8 cellular contexts compared by ENCODE assay signal in genomic region chr2:118046628-118047210, GRCh38. TPM values are rescaled to one million over a fixed set of nuclear protein-coding genes. Genes with fewer than 3 reads are reported as not detected.
DNase-seq lines count a peak whose midpoint lies in the region; ATAC-seq, FAIRE-seq and TF ChIP-seq lines count a peak whose summit lies in the region.

No MANE protein-coding gene starts in this region.

- in situ Hi-C loops in Caki2 (cut with HindIII; ENCODE audit: low pct_unique_long_range_greater_than_20kb, low sequenced_read_pairs): no loop called here

- H3K36me3 ChIP-seq in OCI-LY3 (replicated peaks; ENCODE audit: low read depth, low read length) (no peaks in the 10 kb centered on the region), endothelial cell of umbilical vein (ENCODE audit: control insufficient read depth in 2 of 2, extremely low read depth in 1 of 2, insufficient read depth in 2 of 2, low read length in 2 of 2) (no peaks in the 10 kb centered on the region), osteoblast (ENCODE audit: insufficient read depth, low read length) (no peaks in the 10 kb centered on the region)

- H3K9me1 ChIP-seq in endothelial cell of umbilical vein (replicated peaks; ENCODE audit: control insufficient read depth, extremely low read depth, insufficient read depth, low read length): no peaks in the 10 kb centered on the region

- H3K4me3 ChIP-seq in OCI-LY3 (ENCODE audit: low read length) (peak overlapping the region; percentile 52), endothelial cell of umbilical vein (replicated peaks in 1 of 3; ENCODE audit: insufficient read depth in 1 of 3, low read depth in 1 of 3, low read length in 3 of 3) (no peak overlapping the region), osteoblast (ENCODE audit: insufficient read depth, low read length) (peak overlapping the region; percentile 30)

- H4K20me1 ChIP-seq in OCI-LY3 (ENCODE audit: insufficient read depth, low read length) (no peaks in the 10 kb centered on the region), endothelial cell of umbilical vein (replicated peaks; ENCODE audit: control insufficient read depth, extremely low read depth, insufficient read depth, low read length) (no peaks in the 10 kb centered on the region), osteoblast (ENCODE audit: insufficient read depth, low read length) (no peaks in the 10 kb centered on the region)

- no peak for TF ChIP-seq POLR2A in endothelial cell of umbilical vein (IDR thresholded peaks at IDR 0.05; ENCODE audit: low read depth, low read length)

- H3K9me3 ChIP-seq in OCI-LY3 (ENCODE audit: insufficient read depth, low read length) (no peaks in the 10 kb centered on the region), endothelial cell of umbilical vein (replicated peaks; ENCODE audit: control insufficient read depth, insufficient read depth, low read length) (no peaks in the 10 kb centered on the region), osteoblast (ENCODE audit: low read depth, low read length) (no peaks in the 10 kb centered on the region)

- no peaks in the 10 kb centered on the region for H3K79me2 ChIP-seq in OCI-LY3 (ENCODE audit: low read length)
- H3K79me2 ChIP-seq in endothelial cell of umbilical vein (ENCODE audit: control insufficient read depth, insufficient read depth, low read length): no peaks in the 10 kb centered on the region
- H3K79me2 ChIP-seq in osteoblast (ENCODE audit: insufficient read depth, low read length): no peaks in the 10 kb centered on the region

- peak; percentile 91 for FAIRE-seq in endothelial cell of umbilical vein (lab: Jason Lieb, UNC)

- ATAC-seq in HG02943 (IDR thresholded peaks at IDR 0.05; ENCODE audit: low read depth, unreplicated experiment) (peak; percentile 58), HG02798 (IDR thresholded peaks at IDR 0.05; ENCODE audit: poor library complexity, unreplicated experiment) (no peak)

- peak overlapping the region; percentile 75 for H3K4me2 ChIP-seq in OCI-LY3 (ENCODE audit: low read length)
- H3K4me2 ChIP-seq in endothelial cell of umbilical vein (ENCODE audit: insufficient read depth, low read length): peak overlapping the region; percentile 17
- H3K4me2 ChIP-seq in osteoblast (ENCODE audit: insufficient read depth, low read length): peak overlapping the region; percentile 67

- POLR2A ChIA-PET in endothelial cell of umbilical vein (lab: Charles Lee): no interaction called here

- CTCF ChIA-PET in endothelial cell of umbilical vein (lab: Charles Lee): interaction anchor here (0.7 to 3.6 kb wide), 79 partner anchors 9 to 1244 kb away, joined by 3 to 174 read pairs (median 5); partner anchors contain the start of genes CCDC93, DDX18, EN1 and INSIG2

- H3K27me3 ChIP-seq in OCI-LY3 (ENCODE audit: low read depth, low read length) (peaks cover 3% of the 10 kb centered on the region; the same call in 1 of the 2 replicates), endothelial cell of umbilical vein (ENCODE audit: control insufficient read depth in 2 of 2, insufficient read depth in 2 of 2, low read length in 2 of 2) (peaks cover 10 to 13% of the 10 kb centered on the region in 2 experiments), osteoblast (ENCODE audit: insufficient read depth, low read length) (peaks cover 17% of the 10 kb centered on the region)

- peaks cover 47% of the 10 kb centered on the region for H3K4me1 ChIP-seq in OCI-LY3 (ENCODE audit: low read length)
- peaks cover 26% of the 10 kb centered on the region for H3K4me1 ChIP-seq in endothelial cell of umbilical vein (ENCODE audit: control insufficient read depth, extremely low read depth, insufficient read depth, low read length)
- peaks cover 24% of the 10 kb centered on the region for H3K4me1 ChIP-seq in osteoblast (ENCODE audit: insufficient read depth, low read length)

- no TSS peak for BruUV-seq in endothelial cell of umbilical vein (replicated peaks; lab: Mats Ljungman, UMichigan)

- intact Hi-C loops in endothelial cell of umbilical vein (cut with micrococcal nuclease): loop anchor here (1.0 to 2.0 kb wide), 7 partner anchors 14 to 809 kb away; partner anchors contain the start of gene INSIG2
- intact Hi-C loops in posterior vena cava (cut with DNase I): loop anchor here (5.0 to 10.0 kb wide), 3 partner anchors 158 to 811 kb away; no protein-coding TSS in a partner anchor

- H3K9ac ChIP-seq in OCI-LY3 (ENCODE audit: low read length) (peak overlapping the region; percentile 41), endothelial cell of umbilical vein (replicated peaks; ENCODE audit: extremely low read depth, insufficient read depth, low read length) (no peak overlapping the region)

- peak; percentile 21 for DNase-seq in Caki2 (ENCODE audit: low read depth)
- peak; percentile 60 for DNase-seq in endothelial cell of umbilical vein (ENCODE audit: low read depth, low spot score)
- DNase-seq in osteoblast (ENCODE audit: insufficient read length, low spot score, missing footprints): no peak
- DNase-seq in activated T-cell treated with anti-CD3 and anti-CD28 coated beads, Interleukin-2, amount 50 U/mL, for 1 hour: no peak
- no peak for DNase-seq in posterior vena cava (ENCODE audit: low spot score)

- peak overlapping the region; percentile 67 for H2AFZ ChIP-seq in OCI-LY3 (ENCODE audit: low read depth, low read length)
- no peak overlapping the region for H2AFZ ChIP-seq in endothelial cell of umbilical vein (ENCODE audit: low read depth, low read length)
- no peak overlapping the region for H2AFZ ChIP-seq in osteoblast (ENCODE audit: low read length)

- dilution Hi-C loops in endothelial cell of umbilical vein (cut with MboI; ENCODE audit: extremely low pct_ligation_motif_present, low sequenced_read_pairs): no loop called here

- TF ChIP-seq CTCF in OCI-LY3 (IDR thresholded peaks at IDR 0.05; ENCODE audit: low read depth, low read length) (peak; percentile 82), endothelial cell of umbilical vein (IDR thresholded peaks at IDR 0.05; ENCODE audit: extremely low read depth in 1 of 2, insufficient read depth in 1 of 2, low read depth in 1 of 2, low read length in 2 of 2) (peak; percentile 41 to 44), osteoblast (IDR thresholded peaks at IDR 0.05; ENCODE audit: extremely low read depth, low read depth, low read length) (peak; percentile 65)

- H3K27ac ChIP-seq in OCI-LY3 (ENCODE audit: low read length) (no peak overlapping the region), endothelial cell of umbilical vein (ENCODE audit: insufficient read depth, low read depth, low read length) (no peak overlapping the region), osteoblast (ENCODE audit: low read depth, low read length) (no peak overlapping the region)

TF ChIP-seq in endothelial cell of umbilical vein, 7 proteins besides CTCF, POLR2A, EP300 and RAD21:
- no peak for TF ChIP-seq JUN (IDR thresholded peaks at IDR 0.05; ENCODE audit: borderline replicate concordance, insufficient read depth, insufficient read length, low read depth)
- no peak for TF ChIP-seq POLR2AphosphoS5 (IDR thresholded peaks at IDR 0.05; ENCODE audit: insufficient read depth, low read depth, low read length)
- TF ChIP-seq EZH2 (IDR thresholded peaks at IDR 0.05; ENCODE audit: borderline replicate concordance, low read depth, low read length, severe bottlenecking): no peak
- no peak for TF ChIP-seq GATA2 (IDR thresholded peaks at IDR 0.05; ENCODE audit: insufficient read depth, insufficient read length, low read depth, low read length)
- no peak for TF ChIP-seq FOS (IDR thresholded peaks at IDR 0.05; ENCODE audit: borderline replicate concordance, insufficient read depth, low read length)
- TF ChIP-seq MAX (IDR thresholded peaks at IDR 0.05; ENCODE audit: insufficient read depth, insufficient read length): no peak
- TF ChIP-seq MYC (IDR thresholded peaks at IDR 0.05; ENCODE audit: low read depth, low read length): no peak

RNA-seq across cellular contexts. Expression of gene CCDC93, which starts 32.8 kb away (rescaled TPM):
- 8.5 and 9.3 TPM in 2 replicates for total RNA-seq in Caki2 (2014; rRNA removed; shearing (Covaris generic); ENCODE audit: low replicate concordance)
- 29.3 and 35.1 TPM in 2 replicates for total RNA-seq in endothelial cell of umbilical vein
- polyA plus RNA-seq in endothelial cell of umbilical vein: 9.7 and 13.8 TPM in 2 replicates
- polyA plus RNA-seq in endothelial cell of umbilical vein (2011; cell fraction: cytosol; rRNA removed): 9.0 and 10.0 TPM in 2 replicates
- polyA plus RNA-seq in endothelial cell of umbilical vein (2011; cell fraction: nucleus; rRNA removed): 90.8 and 108 TPM in 2 replicates
- 22.7 and 24.7 TPM in 2 replicates for polyA plus RNA-seq in endothelial cell of umbilical vein (2012)
- polyA minus RNA-seq in endothelial cell of umbilical vein: 27.0 and 33.9 TPM in 2 replicates
- 6.5 TPM for polyA minus RNA-seq in endothelial cell of umbilical vein (2011; cell fraction: cytosol; rRNA and poly(A)+ RNA removed)
- polyA minus RNA-seq in endothelial cell of umbilical vein (2011; cell fraction: nucleus; rRNA and poly(A)+ RNA removed): 55.8 and 76.9 TPM in 2 replicates
- 40.5 and 47.7 TPM in 2 replicates for total RNA-seq in osteoblast
- 10 to 100 TPM; 24.7 to 28.1 TPM for total RNA-seq in posterior vena cava

RNA-seq across cellular contexts. Expression of gene INSIG2, which starts 41.6 kb away (rescaled TPM):
- 14.6 and 36.1 TPM in 2 replicates for total RNA-seq in Caki2 (2014; rRNA removed; shearing (Covaris generic); ENCODE audit: low replicate concordance)
- total RNA-seq in endothelial cell of umbilical vein (19.7 and 26.9 TPM in 2 replicates), osteoblast (20.6 and 22.1 TPM in 2 replicates), posterior vena cava (10 to 100 TPM; 22.2 to 29.4 TPM)
- polyA plus RNA-seq in endothelial cell of umbilical vein: 17.5 and 24.1 TPM in 2 replicates
- 14.4 and 15.8 TPM in 2 replicates for polyA plus RNA-seq in endothelial cell of umbilical vein (2011; cell fraction: cytosol; rRNA removed)
- 16.7 and 24.8 TPM in 2 replicates for polyA plus RNA-seq in endothelial cell of umbilical vein (2011; cell fraction: nucleus; rRNA removed)
- 25.6 and 37.8 TPM in 2 replicates for polyA plus RNA-seq in endothelial cell of umbilical vein (2012)
- 23.5 and 25.5 TPM in 2 replicates for polyA minus RNA-seq in endothelial cell of umbilical vein
- 1.9 TPM for polyA minus RNA-seq in endothelial cell of umbilical vein (2011; cell fraction: cytosol; rRNA and poly(A)+ RNA removed)
- polyA minus RNA-seq in endothelial cell of umbilical vein (2011; cell fraction: nucleus; rRNA and poly(A)+ RNA removed): 11.6 and 19.1 TPM in 2 replicates

Comparison
In these comparisons a context has a peak if more than half of its experiments do, and no peak if none do; other contexts are left out.
1. DNase-seq: peak in Caki2 (single experiment) and endothelial cell of umbilical vein (single experiment); none in osteoblast (single experiment), activated T-cell treated with anti-CD3 and anti-CD28 coated beads, Interleukin-2, amount 50 U/mL, for 1 hour (single experiment) and posterior vena cava (single experiment).
2. H3K4me2 ChIP-seq: peak in every context shown above with its lines; median percentile 75 in OCI-LY3; 67 in osteoblast; 17 in endothelial cell of umbilical vein.
3. H3K4me3 ChIP-seq: peak in OCI-LY3 (single experiment) and osteoblast (single experiment); none in endothelial cell of umbilical vein (0 of 3).
4. Peak in every context shown above with its lines, with median percentiles within 50 percentile points of each other: CTCF ChIP-seq.